Comparison of ENCODE assay signal across 23 cellular contexts in the genomic region with DNA sequence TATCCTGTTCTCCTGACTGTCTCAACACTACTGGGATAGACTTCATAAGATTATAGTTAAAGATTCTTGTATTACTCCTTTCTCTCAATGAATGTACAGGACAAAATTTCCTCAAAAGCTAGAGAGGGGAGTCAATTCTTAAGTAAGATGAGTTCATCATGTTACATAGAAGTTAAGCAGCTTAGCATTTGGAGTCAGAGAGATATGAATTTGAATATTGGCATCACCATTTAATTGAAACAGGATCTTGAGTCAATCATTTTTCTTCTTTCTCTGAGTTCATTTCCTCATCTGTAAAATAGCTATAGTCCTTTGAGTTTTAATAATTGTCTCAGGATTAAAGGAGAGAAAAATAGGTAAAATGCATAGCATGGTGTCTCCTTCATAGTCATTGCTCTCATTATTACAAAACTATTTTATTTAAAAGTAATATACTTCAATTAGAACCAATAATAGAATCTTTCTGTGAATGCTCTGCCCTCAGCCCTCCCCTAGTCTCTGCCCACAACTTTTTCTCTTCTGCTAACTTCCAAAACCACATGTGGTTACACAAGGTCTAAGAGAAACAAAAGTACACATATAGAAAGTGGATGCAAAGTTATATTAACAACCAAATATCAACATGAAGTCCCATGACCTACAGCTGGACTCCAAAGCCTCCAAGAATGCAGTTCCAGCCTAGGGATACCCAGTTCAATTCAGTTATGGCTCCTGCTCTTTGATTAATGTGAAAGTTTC.
"Had no signal": no experiment of that assay in that cellular context is flagged by ENCODE, and none has a peak within 500 bp of the region (broad histone marks: within the 10 kb centered on the region; RNA-seq: fewer than 3 reads in every experiment).

No MANE protein-coding gene starts in this region.

- H3K27ac Mint-ChIP-seq: activated CD4-positive, alpha-beta T cell treated with anti-CD3 and anti-CD28 coated beads, Interleukin-2, amount 10 ng/mL, durations not matched to agents 24 days and 14 days; activated CD8-positive, alpha-beta T cell treated with anti-CD3 and anti-CD28 coated beads, Interleukin-2, amount 10 ng/mL, durations not matched to agents 7 days and 5 days; activated naive CD4-positive, alpha-beta T cell treated with anti-CD3 and anti-CD28 coated beads, Interleukin-2, amount 50 U/mL, for 24 hours; natural killer cell treated with Interleukin-12 subunit alpha and Interleukin-12 subunit beta and Interleukin-15 and Interleukin-18, amount 100 ng/mL, for 72 hours; stimulated activated naive CD8-positive, alpha-beta T cell treated with anti-CD3 and anti-CD28 coated beads, Interleukin-15, amount 100 ng/mL, for 72 hours had no signal

- H3K27ac ChIP-seq: adrenal gland, esophagus muscularis mucosa, right atrium auricular region, thoracic aorta had no signal

- H3K4me1 Mint-ChIP-seq: activated CD4-positive, alpha-beta T cell treated with anti-CD3 and anti-CD28 coated beads, Interleukin-2, amount 10 ng/mL, durations not matched to agents 24 days and 14 days; activated naive CD4-positive, alpha-beta T cell treated with anti-CD3 and anti-CD28 coated beads, Interleukin-2, amount 50 U/mL, for 24 hours; stimulated activated naive CD8-positive, alpha-beta T cell treated with anti-CD3 and anti-CD28 coated beads, Interleukin-15, amount 100 ng/mL, for 72 hours had no signal

- ATAC-seq: activated CD8-positive, alpha-beta T cell treated with anti-CD3 and anti-CD28 coated beads, Interleukin-2, amount 10 ng/mL, durations not matched to agents 7 days and 5 days; left ventricle myocardium superior; natural killer cell treated with Interleukin-12 subunit alpha and Interleukin-12 subunit beta and Interleukin-15 and Interleukin-18, amount 100 ng/mL, for 72 hours; stimulated activated naive CD8-positive, alpha-beta T cell treated with anti-CD3 and anti-CD28 coated beads, Interleukin-15, amount 100 ng/mL, for 72 hours had no signal

- H3K36me3 ChIP-seq: adrenal gland, esophagus muscularis mucosa, right atrium auricular region, thoracic aorta had no signal

- H3K27me3 ChIP-seq: adrenal gland, esophagus muscularis mucosa, right atrium auricular region had no signal

- H3K36me3 Mint-ChIP-seq: activated naive CD4-positive, alpha-beta T cell treated with anti-CD3 and anti-CD28 coated beads, Interleukin-2, amount 50 U/mL, for 24 hours had no signal

- H3K4me3 ChIP-seq: adrenal gland, esophagus muscularis mucosa, right atrium auricular region, thoracic aorta had no signal

- DNase-seq: activated CD4-positive, alpha-beta T cell treated with anti-CD3 and anti-CD28 coated beads, Interleukin-2, amount 10 ng/mL, durations not matched to agents 24 days and 14 days; activated CD8-positive, alpha-beta memory T cell treated with anti-CD3 and anti-CD28 coated beads, Interleukin-2, amount 50 U/mL, for 4 hours; activated CD8-positive, alpha-beta T cell treated with anti-CD3 and anti-CD28 coated beads, Interleukin-2, amount 10 ng/mL, durations not matched to agents 7 days and 5 days; activated effector memory CD4-positive, alpha-beta T cell treated with anti-CD3 and anti-CD28 coated beads, Interleukin-2, amount 50 U/mL, for 16 hours; activated T-cell treated with anti-CD3 and anti-CD28 coated beads, Interleukin-2, amount 50 U/mL, for 48 hours; adrenal gland; central memory CD4-positive, alpha-beta T cell; cortex of kidney; effector CD4-positive, alpha-beta T cell; glutamatergic neuron; hypothalamus; left ventricle myocardium superior; mesendoderm; small intestine; stimulated activated CD4-positive, alpha-beta T cell treated with anti-CD3 and anti-CD28 coated beads, Interleukin-4, amount 100 ng/mL, for 4 hours; stimulated activated CD8-positive, alpha-beta memory T cell treated with anti-CD3 and anti-CD28 coated beads, Interleukin-4, amount 100 ng/mL, for 48 hours; stimulated activated naive CD8-positive, alpha-beta T cell treated with anti-CD3 and anti-CD28 coated beads, Interleukin-15, amount 100 ng/mL, for 72 hours; T-helper 1 cell had no signal

- H3K27me3 Mint-ChIP-seq: activated CD4-positive, alpha-beta T cell treated with anti-CD3 and anti-CD28 coated beads, Interleukin-2, amount 10 ng/mL, durations not matched to agents 24 days and 14 days; activated naive CD4-positive, alpha-beta T cell treated with anti-CD3 and anti-CD28 coated beads, Interleukin-2, amount 50 U/mL, for 24 hours; natural killer cell treated with Interleukin-12 subunit alpha and Interleukin-12 subunit beta and Interleukin-15 and Interleukin-18, amount 100 ng/mL, for 72 hours; stimulated activated naive CD8-positive, alpha-beta T cell treated with anti-CD3 and anti-CD28 coated beads, Interleukin-15, amount 100 ng/mL, for 72 hours had no signal

- H3K4me1 ChIP-seq: adrenal gland, esophagus muscularis mucosa, right atrium auricular region had no signal

- H3K4me3 Mint-ChIP-seq: activated CD4-positive, alpha-beta T cell treated with anti-CD3 and anti-CD28 coated beads, Interleukin-2, amount 10 ng/mL, durations not matched to agents 24 days and 14 days; activated CD8-positive, alpha-beta T cell treated with anti-CD3 and anti-CD28 coated beads, Interleukin-2, amount 10 ng/mL, durations not matched to agents 7 days and 5 days; activated naive CD4-positive, alpha-beta T cell treated with anti-CD3 and anti-CD28 coated beads, Interleukin-2, amount 50 U/mL, for 24 hours; natural killer cell treated with Interleukin-12 subunit alpha and Interleukin-12 subunit beta and Interleukin-15 and Interleukin-18, amount 100 ng/mL, for 72 hours; stimulated activated naive CD8-positive, alpha-beta T cell treated with anti-CD3 and anti-CD28 coated beads, Interleukin-15, amount 100 ng/mL, for 72 hours had no signal
